19 cellular contexts compared by ENCODE assay signal in the genomic region with DNA sequence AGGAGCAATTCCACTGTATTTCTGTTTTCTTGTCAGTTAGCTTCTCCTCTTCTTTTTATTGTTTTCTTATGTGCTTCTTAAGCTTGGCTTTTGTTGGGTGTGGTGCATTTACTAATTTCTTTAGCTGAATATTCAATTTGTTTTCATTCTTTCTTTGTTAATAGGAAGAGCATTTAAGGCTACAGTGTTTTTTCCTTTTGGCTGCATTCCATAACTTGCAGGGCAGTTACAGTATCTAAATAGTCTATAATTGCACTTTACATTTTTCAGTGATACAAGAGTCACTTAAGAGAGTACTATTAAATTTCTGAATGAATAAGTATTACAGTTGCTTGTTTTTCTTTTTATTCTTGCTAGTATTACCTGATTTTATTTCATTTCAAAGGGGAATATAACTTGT.
"Had no signal": no experiment of that assay in that cellular context is flagged by ENCODE, and none has a peak within 500 bp of the region (broad histone marks: within the 10 kb centered on the region; RNA-seq: fewer than 3 reads in every experiment).

No MANE protein-coding gene starts in this region.

- H3K27ac ChIP-seq: epithelial cell of prostate, left ventricle myocardium inferior, tibial artery had no signal

- H3K27me3 ChIP-seq: tibial artery had no signal

- H3K9me3 ChIP-seq: mucosa of descending colon, tibial artery had no signal

- DNase-seq: activated CD4-positive, alpha-beta T cell treated with anti-CD3 and anti-CD28 coated beads, Interleukin-2, amount 50 U/mL, for 4 hours; activated gamma-delta T cell; activated T-cell treated with anti-CD3 and anti-CD28 coated beads, Interleukin-2, amount 50 U/mL, for 72 hours; cerebellar nuclear complex; effector memory CD4-positive, alpha-beta T cell; head of caudate nucleus; kidney; left ventricle myocardium inferior; mammary epithelial cell; mucosa of descending colon; naive B cell; stimulated activated CD4-positive, alpha-beta T cell treated with anti-CD3 and anti-CD28 coated beads, Interleukin-12 subunit alpha, Interleukin-12 subunit beta, amount 100 ng/mL, for 4 hours; stimulated activated CD4-positive, alpha-beta T cell treated with anti-CD3 and anti-CD28 coated beads, Interleukin-1b, Interleukin-23, amount 100 ng/mL, for 48 hours; stimulated activated naive CD8-positive, alpha-beta T cell treated with anti-CD3 and anti-CD28 coated beads, Interleukin-15, Interleukin-2, amounts not matched to agents 100 U/mL and 50 U/mL, for 24 hours; substantia nigra; T-helper 2 cell; tibial artery had no signal

- H3K36me3 ChIP-seq: left ventricle myocardium inferior, tibial artery had no signal

- H3K4me1 ChIP-seq: left ventricle myocardium inferior, tibial artery had no signal

- H3K4me3 ChIP-seq: left ventricle myocardium inferior, mucosa of descending colon, tibial artery had no signal

- FAIRE-seq: bronchial epithelial cell had no signal
